12 cellular contexts compared by ENCODE assay signal in the genomic region with DNA sequence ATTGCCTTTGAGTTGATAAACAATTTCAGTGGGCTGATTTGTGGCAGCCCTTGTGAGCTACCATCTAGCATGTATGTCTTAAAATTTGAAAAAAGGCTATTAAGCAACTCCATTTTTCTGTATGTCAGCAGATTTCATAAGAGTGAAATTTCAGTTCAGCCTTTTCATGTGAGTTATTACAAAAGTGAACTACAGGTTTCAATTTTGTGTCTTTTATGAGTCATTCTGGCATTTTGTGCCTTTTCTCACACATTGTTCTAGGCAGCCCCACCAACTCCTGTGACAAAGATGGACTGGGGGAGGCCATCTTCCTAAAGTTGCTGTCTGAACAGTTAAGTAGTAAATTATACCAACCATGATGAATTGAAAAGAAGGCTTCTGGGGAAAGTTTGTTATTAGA.
DNase-seq lines count a peak whose midpoint lies in the region; ATAC-seq lines count a peak whose summit lies in the region.
"Had no signal": no experiment of that assay in that cellular context is flagged by ENCODE, and none has a peak within 500 bp of the region (broad histone marks: within the 10 kb centered on the region; RNA-seq: fewer than 3 reads in every experiment).

No MANE protein-coding gene starts in this region.

- H3K4me3 Mint-ChIP-seq in activated naive CD8-positive, alpha-beta T cell treated with anti-CD3 and anti-CD28 coated beads, Interleukin-2, amount 50 U/mL, for 24 hours = peak overlapping the region; percentile 27
- H3K4me3 Mint-ChIP-seq in stimulated activated naive B cell treated with anti-CD40 and anti-IgM and Interleukin-4, amounts not matched to agents 10 μg/mL and 1 μg/mL and 100 μg/mL, for 72 hours = no peak overlapping the region

- no peaks in the 10 kb centered on the region for H3K27me3 Mint-ChIP-seq in activated naive CD8-positive, alpha-beta T cell treated with anti-CD3 and anti-CD28 coated beads, Interleukin-2, amount 50 U/mL, for 24 hours
- no peaks in the 10 kb centered on the region for H3K27me3 Mint-ChIP-seq in stimulated activated naive B cell treated with anti-CD40 and anti-IgM and Interleukin-4, amounts not matched to agents 10 μg/mL and 1 μg/mL and 100 μg/mL, for 72 hours

- ATAC-seq in HG03378 (IDR thresholded peaks at IDR 0.05; ENCODE audit: unreplicated experiment) (peak; percentile 49), HG03439 (IDR thresholded peaks at IDR 0.05; ENCODE audit: unreplicated experiment) (no peak)
- peak; percentile 70 for ATAC-seq in activated naive CD8-positive, alpha-beta T cell treated with anti-CD3 and anti-CD28 coated beads, Interleukin-2, amount 50 U/mL, for 24 hours
- ATAC-seq in stimulated activated naive B cell treated with anti-CD40 and anti-IgM and Interleukin-4, amounts not matched to agents 10 μg/mL and 1 μg/mL and 100 μg/mL, for 72 hours (replicated peaks) = peak; percentile 71 to 72

- peak overlapping the region; percentile 78 for H3K27ac Mint-ChIP-seq in activated naive CD8-positive, alpha-beta T cell treated with anti-CD3 and anti-CD28 coated beads, Interleukin-2, amount 50 U/mL, for 24 hours
- H3K27ac Mint-ChIP-seq in stimulated activated naive B cell treated with anti-CD40 and anti-IgM and Interleukin-4, amounts not matched to agents 10 μg/mL and 1 μg/mL and 100 μg/mL, for 72 hours = no peak overlapping the region

- DNase-seq in activated naive CD4-positive, alpha-beta T cell treated with Interleukin-2 at 50 U/mL for 16 hours = peak; percentile 39
- no peak for DNase-seq in activated naive CD4-positive, alpha-beta T cell (lab: John Stamatoyannopoulos, UW)
- DNase-seq in activated naive CD8-positive, alpha-beta T cell treated with anti-CD3 and anti-CD28 coated beads, Interleukin-2, amount 50 U/mL, for 24 hours = peak; percentile 19
- no peak for DNase-seq in stimulated activated naive B cell treated with anti-CD40 and anti-IgM and Interleukin-4, amounts not matched to agents 10 μg/mL and 1 μg/mL and 100 μg/mL, for 72 hours
- DNase-seq in GM03348 (ENCODE audit: low spot score) (no peak), caudate nucleus (lab: John Stamatoyannopoulos, UW) (no peak)
- DNase-seq: BE2C, cerebellar nuclear complex, NCI-H510A had no signal

- no peaks in the 10 kb centered on the region for H3K9me3 Mint-ChIP-seq in activated naive CD8-positive, alpha-beta T cell treated with anti-CD3 and anti-CD28 coated beads, Interleukin-2, amount 50 U/mL, for 24 hours
- no peaks in the 10 kb centered on the region for H3K9me3 Mint-ChIP-seq in stimulated activated naive B cell treated with anti-CD40 and anti-IgM and Interleukin-4, amounts not matched to agents 10 μg/mL and 1 μg/mL and 100 μg/mL, for 72 hours

- peaks cover 67% of the 10 kb centered on the region for H3K4me1 Mint-ChIP-seq in activated naive CD8-positive, alpha-beta T cell treated with anti-CD3 and anti-CD28 coated beads, Interleukin-2, amount 50 U/mL, for 24 hours
- peaks cover 40 to 70% of the 10 kb centered on the region in 2 donors for H3K4me1 Mint-ChIP-seq in stimulated activated naive B cell treated with anti-CD40 and anti-IgM and Interleukin-4, amounts not matched to agents 10 μg/mL and 1 μg/mL and 100 μg/mL, for 72 hours

- no peak overlapping the region for H3K27ac ChIP-seq in caudate nucleus (ENCODE audit: low read depth, low read length)
- H3K27ac ChIP-seq: thoracic aorta had no signal

- H3K36me3 Mint-ChIP-seq in activated naive CD8-positive, alpha-beta T cell treated with anti-CD3 and anti-CD28 coated beads, Interleukin-2, amount 50 U/mL, for 24 hours (ENCODE audit: low read depth) = peaks cover 32% of the 10 kb centered on the region
- H3K36me3 Mint-ChIP-seq in stimulated activated naive B cell treated with anti-CD40 and anti-IgM and Interleukin-4, amounts not matched to agents 10 μg/mL and 1 μg/mL and 100 μg/mL, for 72 hours = peaks cover 14 to 39% of the 10 kb centered on the region in 2 donors

Comparison
In these comparisons a context has a peak if more than half of its experiments do, and no peak if none do; other contexts are left out.
1. DNase-seq: peak in activated naive CD4-positive, alpha-beta T cell treated with Interleukin-2 at 50 U/mL for 16 hours (single experiment) and activated naive CD8-positive, alpha-beta T cell treated with anti-CD3 and anti-CD28 coated beads, Interleukin-2, amount 50 U/mL, for 24 hours (single experiment); none in activated naive CD4-positive, alpha-beta T cell (0 of 4), stimulated activated naive B cell treated with anti-CD40 and anti-IgM and Interleukin-4, amounts not matched to agents 10 μg/mL and 1 μg/mL and 100 μg/mL, for 72 hours (single experiment), GM03348 (single experiment) and caudate nucleus (0 of 61).